40 cellular contexts compared by ENCODE assay signal in genomic region chr15:27256446-27256845, GRCh38.
"Had no signal": no experiment of that assay in that cellular context is flagged by ENCODE, and none has a peak within 500 bp of the region (broad histone marks: within the 10 kb centered on the region; RNA-seq: fewer than 3 reads in every experiment).

No MANE protein-coding gene starts in this region.

- H3K27me3 ChIP-seq: adrenal gland, ascending aorta, body of pancreas, brain microvascular endothelial cell, breast epithelium, cardiac muscle cell had no signal

- H3K27me3 Mint-ChIP-seq: activated naive CD4-positive, alpha-beta T cell treated with anti-CD3 and anti-CD28 coated beads, Interleukin-2, amount 10 ng/mL, durations not matched to agents 7 days and 5 days; activated naive CD8-positive, alpha-beta T cell; activated naive CD8-positive, alpha-beta T cell treated with anti-CD3 and anti-CD28 coated beads, Interleukin-2, amount 10 ng/mL, durations not matched to agents 7 days and 5 days; activated naive CD8-positive, alpha-beta T cell treated with anti-CD3 and anti-CD28 coated beads, Interleukin-2, amount 50 U/mL, for 24 hours; activated T-cell treated with anti-CD3 and anti-CD28 coated beads, Interleukin-2, amount 50 U/mL, for 24 hours; activated T-helper 17 cell treated with anti-CD3 and anti-CD28 coated beads, Interleukin-2, amount 50 U/mL, for 72 hours; brain; central memory CD8-positive, alpha-beta T cell had no signal

- H3K4me3 ChIP-seq: adrenal gland, ascending aorta, body of pancreas, breast epithelium, cardiac muscle cell had no signal

- H3K36me3 ChIP-seq: adrenal gland, ascending aorta, brain microvascular endothelial cell, breast epithelium, cardiac muscle cell had no signal

- H3K36me3 Mint-ChIP-seq: activated naive CD4-positive, alpha-beta T cell treated with anti-CD3 and anti-CD28 coated beads, Interleukin-2, amount 10 ng/mL, durations not matched to agents 7 days and 5 days; activated naive CD4-positive, alpha-beta T cell treated with anti-CD3 and anti-CD28 coated beads, Interleukin-2, amount 50 U/mL, for 24 hours; activated naive CD8-positive, alpha-beta T cell; activated naive CD8-positive, alpha-beta T cell treated with anti-CD3 and anti-CD28 coated beads for 36 hours; activated naive CD8-positive, alpha-beta T cell treated with anti-CD3 and anti-CD28 coated beads, Interleukin-2, amount 10 ng/mL, durations not matched to agents 7 days and 5 days; brain had no signal

- H3K27ac ChIP-seq: adrenal gland, ascending aorta, body of pancreas, brain microvascular endothelial cell, breast epithelium, cardiac muscle cell had no signal

- H3K4me3 Mint-ChIP-seq: activated naive CD4-positive, alpha-beta T cell treated with anti-CD3 and anti-CD28 coated beads for 36 hours; activated naive CD4-positive, alpha-beta T cell treated with anti-CD3 and anti-CD28 coated beads, Interleukin-2, amount 10 ng/mL, durations not matched to agents 7 days and 5 days; activated naive CD4-positive, alpha-beta T cell treated with anti-CD3 and anti-CD28 coated beads, Interleukin-2, amount 50 U/mL, for 24 hours; activated naive CD8-positive, alpha-beta T cell; activated naive CD8-positive, alpha-beta T cell treated with anti-CD3 and anti-CD28 coated beads for 36 hours; activated naive CD8-positive, alpha-beta T cell treated with anti-CD3 and anti-CD28 coated beads, Interleukin-2, amount 10 ng/mL, durations not matched to agents 7 days and 5 days; activated naive CD8-positive, alpha-beta T cell treated with anti-CD3 and anti-CD28 coated beads, Interleukin-2, amount 50 U/mL, for 24 hours; activated T-cell treated with anti-CD3 and anti-CD28 coated beads, Interleukin-2, amount 50 U/mL, for 24 hours; activated T-cell treated with anti-CD3 and anti-CD28 coated beads, Interleukin-2, amount 50 U/mL, for 4 hours; activated T-cell treated with anti-CD3 and anti-CD28 coated beads, Interleukin-2, amount 50 U/mL, for 72 hours; activated T-helper 1 cell treated with anti-CD3 and anti-CD28 coated beads, Interleukin-12 subunit alpha, Interleukin-12 subunit beta, Interleukin-2, Interleukin-4 antibody, amounts not matched to agents 30 ng/mL and 10 ng/mL and 1 ng/mL, durations not matched to agents 14 hours and 24 hours and 36 hours; activated T-helper 17 cell treated with anti-CD3 and anti-CD28 coated beads, Interleukin-2, amount 50 U/mL, for 72 hours; brain; central memory CD8-positive, alpha-beta T cell had no signal

- ATAC-seq: activated naive CD4-positive, alpha-beta T cell treated with anti-CD3 and anti-CD28 coated beads, Interleukin-2, amount 50 U/mL, for 72 hours; activated naive CD8-positive, alpha-beta T cell treated with anti-CD3 and anti-CD28 coated beads, Interleukin-2, amount 50 U/mL, for 24 hours; activated T-cell treated with anti-CD3 and anti-CD28 coated beads, Interleukin-2, amount 50 U/mL, for 4 hours; activated T-cell treated with anti-CD3 and anti-CD28 coated beads, Interleukin-2, amount 50 U/mL, for 72 hours; activated T-helper 17 cell treated with anti-CD3 and anti-CD28 coated beads, Interleukin-2, amount 50 U/mL, for 72 hours; body of pancreas had no signal

- H3K9me3 ChIP-seq: adrenal gland, ascending aorta, body of pancreas, breast epithelium had no signal

- H3K9me3 Mint-ChIP-seq: activated naive CD4-positive, alpha-beta T cell treated with anti-CD3 and anti-CD28 coated beads, Interleukin-2, amount 50 U/mL, for 24 hours; activated naive CD8-positive, alpha-beta T cell treated with anti-CD3 and anti-CD28 coated beads, Interleukin-2, amount 10 ng/mL, durations not matched to agents 7 days and 5 days had no signal

- DNase-seq: activated effector memory CD4-positive, alpha-beta T cell treated with anti-CD3 and anti-CD28 coated beads, Interleukin-2, amount 50 U/mL, for 16 hours; activated effector memory CD4-positive, alpha-beta T cell treated with Interleukin-2 at 50 U/mL for 16 hours; activated gamma-delta T cell; activated gamma-delta T cell treated with Interleukin-2 at 50 U/mL for 16 hours; activated naive CD4-positive, alpha-beta T cell; activated naive CD4-positive, alpha-beta T cell treated with anti-CD3 and anti-CD28 coated beads for 36 hours; activated naive CD4-positive, alpha-beta T cell treated with anti-CD3 and anti-CD28 coated beads, Interleukin-2, amount 10 ng/mL, durations not matched to agents 7 days and 5 days; activated naive CD4-positive, alpha-beta T cell treated with anti-CD3 and anti-CD28 coated beads, Interleukin-2, amount 50 U/mL, for 16 hours; activated naive CD4-positive, alpha-beta T cell treated with Interleukin-2 at 50 U/mL for 16 hours; activated naive CD8-positive, alpha-beta T cell treated with anti-CD3 and anti-CD28 coated beads for 36 hours; activated naive CD8-positive, alpha-beta T cell treated with anti-CD3 and anti-CD28 coated beads, Interleukin-2, amount 10 ng/mL, durations not matched to agents 7 days and 5 days; activated naive CD8-positive, alpha-beta T cell treated with anti-CD3 and anti-CD28 coated beads, Interleukin-2, amount 50 U/mL, for 24 hours; activated T-cell treated with anti-CD3 and anti-CD28 coated beads, Interleukin-2, amount 50 U/mL, for 1 hour; activated T-cell treated with anti-CD3 and anti-CD28 coated beads, Interleukin-2, amount 50 U/mL, for 24 hours; activated T-cell treated with anti-CD3 and anti-CD28 coated beads, Interleukin-2, amount 50 U/mL, for 4 hours; activated T-cell treated with anti-CD3 and anti-CD28 coated beads, Interleukin-2, amount 50 U/mL, for 48 hours; activated T-cell treated with anti-CD3 and anti-CD28 coated beads, Interleukin-2, amount 50 U/mL, for 72 hours; adrenal gland; amniotic stem cell; amygdala; anterior cingulate cortex; aorta; body of pancreas; brain microvascular endothelial cell; caudate nucleus; central memory CD4-positive, alpha-beta T cell; cerebellar nuclear complex had no signal

- H3K27ac Mint-ChIP-seq: activated naive CD4-positive, alpha-beta T cell treated with anti-CD3 and anti-CD28 coated beads for 36 hours; activated naive CD4-positive, alpha-beta T cell treated with anti-CD3 and anti-CD28 coated beads, Interleukin-2, amount 10 ng/mL, durations not matched to agents 7 days and 5 days; activated naive CD4-positive, alpha-beta T cell treated with anti-CD3 and anti-CD28 coated beads, Interleukin-2, amount 50 U/mL, for 24 hours; activated naive CD4-positive, alpha-beta T cell treated with anti-CD3 and anti-CD28 coated beads, Interleukin-2, amount 50 U/mL, for 72 hours; activated naive CD8-positive, alpha-beta T cell; activated naive CD8-positive, alpha-beta T cell treated with anti-CD3 and anti-CD28 coated beads for 36 hours; activated naive CD8-positive, alpha-beta T cell treated with anti-CD3 and anti-CD28 coated beads, Interleukin-2, amount 10 ng/mL, durations not matched to agents 7 days and 5 days; activated naive CD8-positive, alpha-beta T cell treated with anti-CD3 and anti-CD28 coated beads, Interleukin-2, amount 50 U/mL, for 24 hours; activated T-cell treated with anti-CD3 and anti-CD28 coated beads, Interleukin-2, amount 50 U/mL, for 24 hours; activated T-cell treated with anti-CD3 and anti-CD28 coated beads, Interleukin-2, amount 50 U/mL, for 72 hours; activated T-helper 1 cell treated with anti-CD3 and anti-CD28 coated beads, Interleukin-12 subunit alpha, Interleukin-12 subunit beta, Interleukin-2, Interleukin-4 antibody, amounts not matched to agents 30 ng/mL and 10 ng/mL and 1 ng/mL, durations not matched to agents 14 hours and 24 hours and 36 hours; activated T-helper 17 cell treated with anti-CD3 and anti-CD28 coated beads, Interleukin-2, amount 50 U/mL, for 72 hours; activated T-helper 2 cell treated with anti-CD3 and anti-CD28 coated beads, Interferon-gamma antibody, Interleukin-2, Interleukin-4, amounts not matched to agents 10 μg/mL and 5 μg/mL and 100 μg/mL, durations not matched to agents 14 hours and 24 hours and 36 hours had no signal

- H3K4me1 Mint-ChIP-seq: activated naive CD4-positive, alpha-beta T cell treated with anti-CD3 and anti-CD28 coated beads, Interleukin-2, amount 10 ng/mL, durations not matched to agents 7 days and 5 days; activated naive CD4-positive, alpha-beta T cell treated with anti-CD3 and anti-CD28 coated beads, Interleukin-2, amount 50 U/mL, for 24 hours; activated naive CD8-positive, alpha-beta T cell treated with anti-CD3 and anti-CD28 coated beads for 36 hours; activated naive CD8-positive, alpha-beta T cell treated with anti-CD3 and anti-CD28 coated beads, Interleukin-2, amount 10 ng/mL, durations not matched to agents 7 days and 5 days; activated naive CD8-positive, alpha-beta T cell treated with anti-CD3 and anti-CD28 coated beads, Interleukin-2, amount 50 U/mL, for 24 hours; activated T-helper 17 cell treated with anti-CD3 and anti-CD28 coated beads, Interleukin-2, amount 50 U/mL, for 72 hours; central memory CD8-positive, alpha-beta T cell had no signal

- H3K4me1 ChIP-seq: adrenal gland, ascending aorta, body of pancreas, breast epithelium had no signal

- FAIRE-seq: astrocyte, bronchial epithelial cell had no signal
